ENCODE assay signal across 8 cellular contexts in genomic region chr2:174341301-174341994, GRCh38. TPM values are rescaled to one million over a fixed set of nuclear protein-coding genes. Genes with fewer than 3 reads are reported as not detected.
DNase-seq lines count a peak whose midpoint lies in the region; ATAC-seq and TF ChIP-seq lines count a peak whose summit lies in the region.

No MANE protein-coding gene starts in this region.

- H3K36me3 ChIP-seq in HUES64 (ENCODE audit: insufficient read depth, low read length) (no peaks in the 10 kb centered on the region), neutrophil (no peaks in the 10 kb centered on the region)

- peak; percentile 90 for DNase-seq in AG20443 (ENCODE audit: low spot score)
- DNase-seq in RKO (ENCODE audit: low spot score), result peak; percentile 83
- DNase-seq in activated T-helper 9 cell treated with anti-CD3 and anti-CD28 coated beads, Interleukin-2, amount 50 U/mL, for 16 hours (ENCODE audit: low read depth), result peak; percentile 80
- peak; percentile 84 for DNase-seq in fibroblast of villous mesenchyme (ENCODE audit: low read depth)
- DNase-seq in substantia nigra (lab: John Stamatoyannopoulos, UW), result peak in 48 of 49 donors; percentile 10 to 85 (median 69)

- H3K9ac ChIP-seq in HUES64 (ENCODE audit: low read depth, low read length), result no peak overlapping the region

- no peaks in the 10 kb centered on the region for H3K9me3 ChIP-seq in HUES64 (ENCODE audit: insufficient read depth, low read depth, low read length)
- no peaks in the 10 kb centered on the region for H3K9me3 ChIP-seq in neutrophil

- H3K4me3 ChIP-seq in HUES64 (ENCODE audit: low read length) (peak overlapping the region; percentile 47), fibroblast of villous mesenchyme (ENCODE audit: low read depth, low read length) (peak overlapping the region; percentile 10), neutrophil (ENCODE audit: low read depth in 1 of 2, low read length in 1 of 2) (peak overlapping the region; percentile 31 to 35)

- WGBS in HUES64, result 1% methylated on average over 28 of the region's 31 CpGs

- peak; percentile 47 for ATAC-seq in GM18907 (IDR thresholded peaks at IDR 0.05; ENCODE audit: unreplicated experiment)

- H3K4me1 ChIP-seq in HUES64 (ENCODE audit: insufficient read depth, low read length) (peaks cover 62% of the 10 kb centered on the region), neutrophil (ENCODE audit: control insufficient read depth in 1 of 2, insufficient read depth in 1 of 2, low read depth in 1 of 2, low read length in 1 of 2) (peaks cover 56 to 64% of the 10 kb centered on the region in 2 experiments)

- TF ChIP-seq CTCF in fibroblast of villous mesenchyme (IDR thresholded peaks at IDR 0.05; ENCODE audit: insufficient read depth, low read depth, low read length), result peak; percentile 98
- TF ChIP-seq CTCF in neutrophil (IDR thresholded peaks at IDR 0.05), result peak; percentile 94

- H3K27ac ChIP-seq in HUES64 (ENCODE audit: low read depth, low read length) (no peak overlapping the region), neutrophil (no peak overlapping the region), substantia nigra (ENCODE audit: low read depth, low read length, poor library complexity, severe bottlenecking) (no peak overlapping the region)

- H3K27me3 ChIP-seq in HUES64 (ENCODE audit: insufficient read depth, low read length) (peaks cover 98% of the 10 kb centered on the region), neutrophil (peaks cover 100% of the 10 kb centered on the region)

RNA-seq across cellular contexts. Expression of gene SP9, which starts 6.7 kb away (rescaled TPM):
- polyA plus RNA-seq in HUES64 (2013, experiment 1 of 2), result 0.45 TPM
- 0.89 TPM for polyA plus RNA-seq in HUES64 (2013, experiment 2 of 2)
- total RNA-seq in fibroblast of villous mesenchyme, result under 0.01 and 0.43 TPM in 2 replicates

RNA-seq across cellular contexts. Expression of gene SCRN3, which starts 54.1 kb away (rescaled TPM):
- polyA plus RNA-seq in HUES64 (2013, experiment 1 of 2), result 10.7 TPM
- 12.7 TPM for polyA plus RNA-seq in HUES64 (2013, experiment 2 of 2)
- total RNA-seq in fibroblast of villous mesenchyme, result 23.7 and 25.1 TPM in 2 replicates
